Comparison of ENCODE assay signal across 28 cellular contexts in the genomic region with DNA sequence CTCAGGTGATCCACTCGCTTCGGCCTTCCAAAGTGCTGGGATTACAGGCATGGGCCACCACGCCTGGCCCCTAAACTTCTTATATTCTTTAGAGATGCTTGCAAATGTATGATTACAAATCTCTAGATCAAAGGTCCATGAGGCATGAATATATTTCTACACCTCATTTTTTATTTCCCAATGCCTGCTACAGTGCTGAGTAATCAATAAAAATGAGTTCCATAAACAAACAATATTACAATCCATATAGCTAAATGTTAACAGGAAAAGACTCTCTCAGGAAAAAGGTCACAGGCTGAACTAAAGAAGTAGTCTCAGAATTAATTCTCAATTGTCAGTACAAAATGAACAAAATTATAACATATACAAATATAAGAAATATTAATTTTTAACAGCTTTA.
"Had no signal": no experiment of that assay in that cellular context is flagged by ENCODE, and none has a peak within 500 bp of the region (broad histone marks: within the 10 kb centered on the region; RNA-seq: fewer than 3 reads in every experiment).

No MANE protein-coding gene starts in this region.

- H2AFZ ChIP-seq: neural progenitor cell, parathyroid adenoma had no signal

- H3K4me3 Mint-ChIP-seq: naive B cell; naive thymus-derived CD8-positive, alpha-beta T cell; nephron; neural progenitor cell; stimulated activated effector memory CD8-positive, alpha-beta T cell treated with anti-CD3 and anti-CD28 coated beads, Interleukin-12 subunit alpha, Interleukin-12 subunit beta, amount 100 ng/mL, for 72 hours; stimulated activated naive B cell treated with anti-CD40 and anti-IgM and Interleukin-4, amounts not matched to agents 10 μg/mL and 1 μg/mL and 100 μg/mL, for 72 hours; stimulated activated naive CD8-positive, alpha-beta T cell treated with anti-CD3 and anti-CD28 coated beads, Interleukin-15, Interleukin-2, amounts not matched to agents 100 ng/mL and 50 ng/mL, for 24 hours; type B pancreatic cell had no signal

- H3K9me3 Mint-ChIP-seq: neural progenitor cell; stimulated activated effector memory CD8-positive, alpha-beta T cell treated with anti-CD3 and anti-CD28 coated beads, Interleukin-12 subunit alpha, Interleukin-12 subunit beta, amount 100 ng/mL, for 72 hours; stimulated activated naive B cell treated with anti-CD40 and anti-IgM and Interleukin-4, amounts not matched to agents 10 μg/mL and 1 μg/mL and 100 μg/mL, for 72 hours; stimulated activated naive CD8-positive, alpha-beta T cell treated with anti-CD3 and anti-CD28 coated beads, Interleukin-15, Interleukin-2, amounts not matched to agents 100 ng/mL and 50 ng/mL, for 24 hours had no signal

- H3K4me2 ChIP-seq: neural progenitor cell had no signal

- H3K4me3 ChIP-seq: neural progenitor cell, ovary, psoas muscle, skin epidermis, stomach, thoracic aorta, thyroid gland, transverse colon, upper lobe of right lung, uterus had no signal

- H3K36me3 ChIP-seq: neural progenitor cell, ovary, thoracic aorta, thyroid gland, upper lobe of right lung, uterus had no signal

- H3K27me3 Mint-ChIP-seq: naive B cell; naive thymus-derived CD8-positive, alpha-beta T cell; progenitor cell of endocrine pancreas; stimulated activated naive B cell treated with anti-CD40 and anti-IgM and Interleukin-4, amounts not matched to agents 10 μg/mL and 1 μg/mL and 100 μg/mL, for 72 hours; stimulated activated naive CD8-positive, alpha-beta T cell treated with anti-CD3 and anti-CD28 coated beads, Interleukin-15, Interleukin-2, amounts not matched to agents 100 ng/mL and 50 ng/mL, for 24 hours; type B pancreatic cell had no signal

- H3K27me3 ChIP-seq: neural progenitor cell, ovary, stomach, thyroid gland, transverse colon, upper lobe of right lung, uterus had no signal

- H3K4me1 ChIP-seq: neural progenitor cell, parathyroid adenoma, psoas muscle, stomach, thyroid gland, transverse colon, upper lobe of right lung, uterus had no signal

- DNase-seq: naive B cell; naive thymus-derived CD8-positive, alpha-beta T cell; occipital lobe; ovary; posterior cingulate gyrus; psoas muscle; right cardiac atrium; stimulated activated CD4-positive, alpha-beta T cell treated with anti-CD3 and anti-CD28 coated beads, Interleukin-15, amount 100 ng/mL, for 24 hours; stimulated activated CD4-positive, alpha-beta T cell treated with anti-CD3 and anti-CD28 coated beads, Interleukin-2, amount 100 ng/mL, for 24 hours; stimulated activated CD4-positive, alpha-beta T cell treated with anti-CD3 and anti-CD28 coated beads, Interleukin-2, amount 100 ng/mL, for 48 hours; stimulated activated CD4-positive, alpha-beta T cell treated with anti-CD3 and anti-CD28 coated beads, Interleukin-4, amount 100 ng/mL, for 24 hours; stimulated activated naive B cell treated with anti-CD40 and anti-IgM and Interleukin-4, amounts not matched to agents 10 μg/mL and 1 μg/mL and 100 μg/mL, for 72 hours; stimulated activated naive CD4-positive, alpha-beta T cell treated with Interleukin-2 at 50 U/mL for 16 hours; stomach; thyroid gland; transverse colon; upper lobe of right lung; uterus had no signal

- H3K9me3 ChIP-seq: ovary, psoas muscle, stomach, thoracic aorta, thyroid gland, transverse colon, upper lobe of right lung, uterus had no signal

- H3K9ac ChIP-seq: neural progenitor cell, parathyroid adenoma had no signal

- H3K27ac ChIP-seq: neural progenitor cell, ovary, parathyroid adenoma, psoas muscle, skin epidermis, stomach, thoracic aorta, thyroid gland, transverse colon, upper lobe of right lung, uterus had no signal

- ATAC-seq: naive thymus-derived CD8-positive, alpha-beta T cell; psoas muscle; right cardiac atrium; sciatic nerve; stimulated activated effector memory CD8-positive, alpha-beta T cell treated with anti-CD3 and anti-CD28 coated beads, Interleukin-12 subunit alpha, Interleukin-12 subunit beta, amount 100 ng/mL, for 72 hours; stimulated activated naive B cell treated with anti-CD40 and anti-IgM and Interleukin-4, amounts not matched to agents 10 μg/mL and 1 μg/mL and 100 μg/mL, for 72 hours; upper lobe of right lung had no signal

- H3K4me1 Mint-ChIP-seq: naive B cell; nephron; neural progenitor cell; stimulated activated effector memory CD8-positive, alpha-beta T cell treated with anti-CD3 and anti-CD28 coated beads, Interleukin-12 subunit alpha, Interleukin-12 subunit beta, amount 100 ng/mL, for 72 hours; stimulated activated naive B cell treated with anti-CD40 and anti-IgM and Interleukin-4, amounts not matched to agents 10 μg/mL and 1 μg/mL and 100 μg/mL, for 72 hours had no signal

- H3K27ac Mint-ChIP-seq: nephron; neural progenitor cell; progenitor cell of endocrine pancreas; stimulated activated effector memory CD8-positive, alpha-beta T cell treated with anti-CD3 and anti-CD28 coated beads, Interleukin-12 subunit alpha, Interleukin-12 subunit beta, amount 100 ng/mL, for 72 hours; stimulated activated naive CD8-positive, alpha-beta T cell treated with anti-CD3 and anti-CD28 coated beads, Interleukin-15, Interleukin-2, amounts not matched to agents 100 ng/mL and 50 ng/mL, for 24 hours; type B pancreatic cell had no signal
